In the genomic region with DNA sequence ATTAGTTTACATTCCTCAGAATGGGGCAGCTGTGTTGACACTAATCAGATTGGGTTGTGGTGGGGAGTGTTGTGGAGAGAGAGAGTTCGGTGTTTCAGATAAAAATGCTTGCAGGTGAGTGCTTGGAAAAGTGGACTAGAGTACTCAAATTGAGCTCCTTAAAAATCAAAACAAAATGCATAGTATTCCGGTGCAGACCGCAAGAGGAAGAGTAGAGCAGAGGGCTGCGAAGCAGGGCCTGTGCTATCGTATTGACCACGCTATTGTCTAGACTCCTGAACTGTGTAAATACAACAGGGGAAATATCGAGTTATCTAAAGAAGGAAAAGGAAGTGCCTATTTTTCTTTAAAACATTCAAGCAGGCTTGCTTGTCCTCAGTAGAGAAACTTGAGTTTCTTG, we compare ENCODE assay signal across 13 cellular contexts.
DNase-seq lines count a peak whose midpoint lies in the region; ATAC-seq and TF ChIP-seq lines count a peak whose summit lies in the region.
"Had no signal": no experiment of that assay in that cellular context is flagged by ENCODE, and none has a peak within 500 bp of the region (broad histone marks: within the 10 kb centered on the region; RNA-seq: fewer than 3 reads in every experiment).

No MANE protein-coding gene starts in this region.

- no peaks in the 10 kb centered on the region for H3K27me3 Mint-ChIP-seq in CD8-positive, alpha-beta T cell (ENCODE audit: low read depth)
- peaks cover 2% of the 10 kb centered on the region for H3K27me3 Mint-ChIP-seq in activated naive CD8-positive, alpha-beta T cell treated with anti-CD3 and anti-CD28 coated beads, Interleukin-2, amount 50 U/mL, for 24 hours
- H3K27me3 Mint-ChIP-seq: activated CD4-positive, alpha-beta memory T cell treated with anti-CD3 and anti-CD28 coated beads for 36 hours had no signal

- no peaks in the 10 kb centered on the region for H3K36me3 ChIP-seq in CD8-positive, alpha-beta T cell (ENCODE audit: insufficient read depth, low read length)
- no peaks in the 10 kb centered on the region for H3K36me3 ChIP-seq in right lobe of liver
- H3K36me3 ChIP-seq: ovary, tibial nerve had no signal

- peaks cover 20% of the 10 kb centered on the region for H3K4me1 Mint-ChIP-seq in CD8-positive, alpha-beta T cell (ENCODE audit: low read depth)
- H3K4me1 Mint-ChIP-seq in activated naive CD8-positive, alpha-beta T cell treated with anti-CD3 and anti-CD28 coated beads, Interleukin-2, amount 50 U/mL, for 24 hours = peaks cover 12% of the 10 kb centered on the region

- H3K27ac ChIP-seq in CD8-positive, alpha-beta T cell (ENCODE audit: low read depth, low read length) = no peak overlapping the region
- no peak overlapping the region for H3K27ac ChIP-seq in right lobe of liver
- H3K27ac ChIP-seq: ovary, tibial nerve had no signal

- TF ChIP-seq POLR2A in right lobe of liver (IDR thresholded peaks at IDR 0.05) = no peak

- 35% methylated on average over 6 of the region's 7 CpGs for WGBS in right lobe of liver (ENCODE audit: insufficient coverage, low coverage, low lambda C conversion rate, missing lambda C conversion rate)

- H3K36me3 Mint-ChIP-seq in CD8-positive, alpha-beta T cell = no peaks in the 10 kb centered on the region
- no peaks in the 10 kb centered on the region for H3K36me3 Mint-ChIP-seq in activated naive CD8-positive, alpha-beta T cell treated with anti-CD3 and anti-CD28 coated beads, Interleukin-2, amount 50 U/mL, for 24 hours (ENCODE audit: low read depth)
- H3K36me3 Mint-ChIP-seq: activated CD4-positive, alpha-beta memory T cell treated with anti-CD3 and anti-CD28 coated beads for 36 hours had no signal

- no peak overlapping the region for H3K4me3 ChIP-seq in CD8-positive, alpha-beta T cell (ENCODE audit: low read depth, low read length)
- H3K4me3 ChIP-seq in right lobe of liver = no peak overlapping the region
- H3K4me3 ChIP-seq: ovary, tibial nerve had no signal

- intact Hi-C loops in CD8-positive, alpha-beta T cell (cut with DNase I, micrococcal nuclease) = no loop called here
- intact Hi-C loops in right lobe of liver (cut with DNase I) = no loop called here

- peak overlapping the region; percentile 9 for H3K4me3 Mint-ChIP-seq in CD8-positive, alpha-beta T cell
- H3K4me3 Mint-ChIP-seq in activated naive CD8-positive, alpha-beta T cell treated with anti-CD3 and anti-CD28 coated beads, Interleukin-2, amount 50 U/mL, for 24 hours = peak overlapping the region; percentile 9
- H3K4me3 Mint-ChIP-seq: activated CD4-positive, alpha-beta memory T cell treated with anti-CD3 and anti-CD28 coated beads for 36 hours had no signal

- H3K9me3 ChIP-seq in CD8-positive, alpha-beta T cell (ENCODE audit: low read length) = no peaks in the 10 kb centered on the region
- H3K9me3 ChIP-seq in right lobe of liver = no peaks in the 10 kb centered on the region
- H3K9me3 ChIP-seq: ovary, tibial nerve had no signal

- TF ChIP-seq CTCF in CD8-positive, alpha-beta T cell (IDR thresholded peaks at IDR 0.05) = no peak
- TF ChIP-seq CTCF in right lobe of liver (IDR thresholded peaks at IDR 0.05) = no peak

- peaks cover 5% of the 10 kb centered on the region for H3K4me1 ChIP-seq in CD8-positive, alpha-beta T cell (ENCODE audit: insufficient read depth, low read length)
- no peaks in the 10 kb centered on the region for H3K4me1 ChIP-seq in right lobe of liver
- H3K4me1 ChIP-seq: tibial nerve had no signal

- CTCF ChIA-PET in CD8-positive, alpha-beta T cell (lab: Charles Lee) = interaction anchor here (1.0 kb wide), 1 partner anchor 12 kb away, joined by 3 read pairs; no protein-coding TSS in a partner anchor

- H3K27me3 ChIP-seq in CD8-positive, alpha-beta T cell (ENCODE audit: insufficient read depth, low read length) = no peaks in the 10 kb centered on the region
- no peaks in the 10 kb centered on the region for H3K27me3 ChIP-seq in right lobe of liver
- H3K27me3 ChIP-seq: ovary, tibial nerve had no signal

- POLR2A ChIA-PET in CD8-positive, alpha-beta T cell (lab: Charles Lee) = no interaction called here

- H3K9me3 Mint-ChIP-seq in CD8-positive, alpha-beta T cell = no peaks in the 10 kb centered on the region
- H3K9me3 Mint-ChIP-seq in activated naive CD8-positive, alpha-beta T cell treated with anti-CD3 and anti-CD28 coated beads, Interleukin-2, amount 50 U/mL, for 24 hours = no peaks in the 10 kb centered on the region
- H3K9me3 Mint-ChIP-seq: activated CD4-positive, alpha-beta memory T cell treated with anti-CD3 and anti-CD28 coated beads for 36 hours had no signal

- no peak overlapping the region for H3K27ac Mint-ChIP-seq in CD8-positive, alpha-beta T cell
- H3K27ac Mint-ChIP-seq in activated naive CD8-positive, alpha-beta T cell treated with anti-CD3 and anti-CD28 coated beads, Interleukin-2, amount 50 U/mL, for 24 hours = no peak overlapping the region
- H3K27ac Mint-ChIP-seq: activated CD4-positive, alpha-beta memory T cell treated with anti-CD3 and anti-CD28 coated beads for 36 hours had no signal

- no peak for DNase-seq in CD8-positive, alpha-beta T cell
- no peak for DNase-seq in activated naive CD8-positive, alpha-beta T cell treated with anti-CD3 and anti-CD28 coated beads, Interleukin-2, amount 50 U/mL, for 24 hours
- DNase-seq in right lobe of liver (no peak), HK-2 (ENCODE audit: unreplicated experiment) (no peak), SHP77 treated with DMSO at 0.1 percent for 48 hours (lab: John Stamatoyannopoulos, UW) (no peak)
- DNase-seq in stimulated activated CD4-positive, alpha-beta T cell treated with anti-CD3 and anti-CD28 coated beads, Interleukin-12 subunit alpha, Interleukin-12 subunit beta, amount 100 ng/mL, for 4 hours = no peak
- DNase-seq: activated CD4-positive, alpha-beta memory T cell treated with anti-CD3 and anti-CD28 coated beads for 36 hours; activated gamma-delta T cell treated with Interleukin-2 at 50 U/mL for 16 hours; ovary; stimulated activated CD8-positive, alpha-beta memory T cell treated with anti-CD3 and anti-CD28 coated beads, Interleukin-4, amount 100 ng/mL, for 48 hours had no signal

- no peak for ATAC-seq in CD8-positive, alpha-beta T cell
- ATAC-seq in HG02852 (IDR thresholded peaks at IDR 0.05; ENCODE audit: unreplicated experiment) (peak; percentile 54), right lobe of liver (peak in 3 of 4 donors; percentile 53 to 77 (median 55))
- no peak for ATAC-seq in activated naive CD8-positive, alpha-beta T cell treated with anti-CD3 and anti-CD28 coated beads, Interleukin-2, amount 50 U/mL, for 24 hours
- no peak for ATAC-seq in activated CD4-positive, CD25-positive, alpha-beta regulatory T cell treated with anti-CD3 and anti-CD28 coated beads, Interleukin-2, amount 50 U/mL, for 24 hours

Comparison
In these comparisons a context has a peak if more than half of its experiments do, and no peak if none do; other contexts are left out.
1. ATAC-seq: peak in HG02852 (single experiment) and right lobe of liver (3 of 4); none in CD8-positive, alpha-beta T cell (single experiment), activated naive CD8-positive, alpha-beta T cell treated with anti-CD3 and anti-CD28 coated beads, Interleukin-2, amount 50 U/mL, for 24 hours (single experiment) and activated CD4-positive, CD25-positive, alpha-beta regulatory T cell treated with anti-CD3 and anti-CD28 coated beads, Interleukin-2, amount 50 U/mL, for 24 hours (0 of 2).